ENCODE assay signal across 33 cellular contexts in the genomic region with DNA sequence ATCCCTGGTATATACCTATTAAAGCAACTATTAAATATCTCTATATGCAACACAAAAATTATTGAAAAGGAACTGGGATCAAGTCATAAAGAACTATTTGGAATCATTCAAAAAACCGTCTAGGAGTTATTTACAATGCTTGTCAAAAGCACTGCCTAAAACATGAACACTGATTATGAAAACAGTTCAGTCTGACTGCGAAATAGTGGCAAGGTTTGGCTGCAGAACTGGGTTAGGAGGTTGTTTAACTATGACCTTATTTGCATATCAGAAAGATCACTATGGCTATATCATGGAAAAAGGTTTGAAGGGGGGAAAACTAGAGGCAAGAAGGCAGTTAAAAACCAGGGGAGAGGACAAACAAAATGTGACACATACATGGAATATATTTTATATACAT. TPM values are rescaled to one million over a fixed set of nuclear protein-coding genes. Genes with fewer than 3 reads are reported as not detected.
A peak's percentile ranks its signal among the peaks of the same experiment; 100 is the strongest.
DNase-seq lines count a peak whose midpoint lies in the region; ATAC-seq and TF ChIP-seq lines count a peak whose summit lies in the region.
"Had no signal": no experiment of that assay in that cellular context is flagged by ENCODE, and none has a peak within 500 bp of the region (broad histone marks: within the 10 kb centered on the region; RNA-seq: fewer than 3 reads in every experiment).

No MANE protein-coding gene starts in this region.

- no peaks in the 10 kb centered on the region for H3K27me3 Mint-ChIP-seq in activated CD4-positive, alpha-beta T cell treated with anti-CD3 and anti-CD28 coated beads, Interleukin-2, amount 10 ng/mL, durations not matched to agents 24 days and 14 days
- H3K27me3 Mint-ChIP-seq in CD4-positive, CD25-positive, alpha-beta regulatory T cell: no peaks in the 10 kb centered on the region

- no peaks in the 10 kb centered on the region for H3K27me3 ChIP-seq in CD4-positive, CD25-positive, alpha-beta regulatory T cell (ENCODE audit: control insufficient read depth, insufficient read depth, low read length)
- H3K27me3 ChIP-seq in HL-60 (ENCODE audit: insufficient read depth, poor library complexity, severe bottlenecking): no peaks in the 10 kb centered on the region
- H3K27me3 ChIP-seq in HAP-1 (ENCODE audit: low read depth): no peaks in the 10 kb centered on the region
- H3K27me3 ChIP-seq: BE2C, MG63, SJSA1 had no signal

- H3K9me3 ChIP-seq in CD4-positive, CD25-positive, alpha-beta regulatory T cell (ENCODE audit: control insufficient read depth in 2 of 2, low read length in 2 of 2): no peaks in the 10 kb centered on the region
- peaks cover 2% of the 10 kb centered on the region; the same call in 1 of the 2 replicates for H3K9me3 ChIP-seq in HAP-1
- H3K9me3 ChIP-seq: BE2C, MG63, SJSA1 had no signal

- H3K4me1 ChIP-seq in CD4-positive, CD25-positive, alpha-beta regulatory T cell (ENCODE audit: control insufficient read depth, insufficient read depth, low read length, poor library complexity, severe bottlenecking): peaks cover 7% of the 10 kb centered on the region
- no peaks in the 10 kb centered on the region for H3K4me1 ChIP-seq in HAP-1
- H3K4me1 ChIP-seq: BE2C, SJSA1 had no signal

- H3K27ac Mint-ChIP-seq in activated CD4-positive, alpha-beta T cell treated with anti-CD3 and anti-CD28 coated beads, Interleukin-2, amount 10 ng/mL, durations not matched to agents 24 days and 14 days: peak overlapping the region; percentile 56
- peak overlapping the region; percentile 6 to 86 (median 45) for H3K27ac Mint-ChIP-seq in CD4-positive, CD25-positive, alpha-beta regulatory T cell

- peaks cover 67% of the 10 kb centered on the region for H3K36me3 Mint-ChIP-seq in activated CD4-positive, alpha-beta T cell treated with anti-CD3 and anti-CD28 coated beads, Interleukin-2, amount 10 ng/mL, durations not matched to agents 24 days and 14 days (ENCODE audit: low read depth)
- peaks cover 48% of the 10 kb centered on the region for H3K36me3 Mint-ChIP-seq in CD4-positive, CD25-positive, alpha-beta regulatory T cell

- intact Hi-C loops in activated CD4-positive, alpha-beta T cell treated with anti-CD3 and anti-CD28 coated beads, Interleukin-2, amount 10 ng/mL, durations not matched to agents 24 days and 14 days (cut with micrococcal nuclease): no loop called here

- no peak for ATAC-seq in CD4-positive, CD25-positive, alpha-beta regulatory T cell (ENCODE audit: low read depth in 2 of 2)
- peak; percentile 74 for ATAC-seq in left lobe of liver
- ATAC-seq: GM12878, HCT116, K562 had no signal

- H3K4me3 ChIP-seq in CD4-positive, CD25-positive, alpha-beta regulatory T cell (ENCODE audit: low read depth, low read length): no peak overlapping the region
- H3K4me3 ChIP-seq in HL-60 (replicated peaks; ENCODE audit: insufficient read depth, low read length) (no peak overlapping the region), HAP-1 (no peak overlapping the region)
- H3K4me3 ChIP-seq: GM12878, K562, MG63, PC-9, SJSA1 had no signal

- peaks cover 21% of the 10 kb centered on the region for H3K4me1 Mint-ChIP-seq in activated CD4-positive, alpha-beta T cell treated with anti-CD3 and anti-CD28 coated beads, Interleukin-2, amount 10 ng/mL, durations not matched to agents 24 days and 14 days
- peaks cover 32 to 55% (median 46%) of the 10 kb centered on the region in 4 donors for H3K4me1 Mint-ChIP-seq in CD4-positive, CD25-positive, alpha-beta regulatory T cell

- H3K4me3 Mint-ChIP-seq in activated CD4-positive, alpha-beta T cell treated with anti-CD3 and anti-CD28 coated beads, Interleukin-2, amount 10 ng/mL, durations not matched to agents 24 days and 14 days: no peak overlapping the region
- H3K4me3 Mint-ChIP-seq in CD4-positive, CD25-positive, alpha-beta regulatory T cell: no peak overlapping the region
- H3K4me3 Mint-ChIP-seq: CD14-positive monocyte had no signal

- DNase-seq in activated CD4-positive, alpha-beta T cell treated with anti-CD3 and anti-CD28 coated beads, Interleukin-2, amount 10 ng/mL, durations not matched to agents 24 days and 14 days: no peak
- no peak for DNase-seq in activated CD4-positive, alpha-beta T cell treated with anti-CD3 and anti-CD28 coated beads for 48 hours
- DNase-seq in CD4-positive, CD25-positive, alpha-beta regulatory T cell: no peak
- peak in 1 of 2 experiments; percentile 38 for DNase-seq in HL-60 (ENCODE audit: low read depth in 1 of 2, low spot score in 1 of 2)
- DNase-seq in left lobe of liver (ENCODE audit: low spot score): peak; percentile 64
- no peak for DNase-seq in T-helper 9 cell
- no peak for DNase-seq in HAP-1 (ENCODE audit: low spot score in 2 of 2)
- no peak for DNase-seq in dedifferentiated amniotic fluid mesenchymal stem cell (ENCODE audit: extremely low spot score)
- DNase-seq: 8988T; ACHN; BE2C; DMS 273 treated with DMSO at 0.1 percent for 48 hours; DMS79; EL; GDM1; GOT3; Kasumi-1; MG63; NCI-H1105 treated with DMSO at 0.1 percent for 48 hours; NCI-H146; NCI-H1930; NCI-H2107; NCI-H524; NCI-H774; NK-92 treated with Interleukin-12 subunit alpha and Interleukin-12 subunit beta, amount 100 ng/mL, for 24 hours; PC-9; Right ventricle myocardium superior; RPMI8226 had no signal

- peaks cover 3% of the 10 kb centered on the region for H3K9me3 Mint-ChIP-seq in activated CD4-positive, alpha-beta T cell treated with anti-CD3 and anti-CD28 coated beads, Interleukin-2, amount 10 ng/mL, durations not matched to agents 24 days and 14 days
- H3K9me3 Mint-ChIP-seq in CD4-positive, CD25-positive, alpha-beta regulatory T cell: no peaks in the 10 kb centered on the region
- H3K9me3 Mint-ChIP-seq: CD14-positive monocyte had no signal

- in situ Hi-C loops in HAP-1 (cut with MboI; ENCODE audit: low sequenced_read_pairs): no loop called here

- H3K36me3 ChIP-seq in CD4-positive, CD25-positive, alpha-beta regulatory T cell (ENCODE audit: control insufficient read depth, insufficient read depth, low read length): peaks cover 56% of the 10 kb centered on the region
- H3K36me3 ChIP-seq in HAP-1 (replicated peaks): peaks cover 48% of the 10 kb centered on the region

- TF ChIP-seq CTCF in HL-60 (IDR thresholded peaks at IDR 0.05; ENCODE audit: insufficient read depth, low read length): no peak

- H3K27ac ChIP-seq in CD4-positive, CD25-positive, alpha-beta regulatory T cell (ENCODE audit: insufficient read depth, low read length, poor library complexity, severe bottlenecking): no peak overlapping the region
- H3K27ac ChIP-seq in HL-60 (replicated peaks): peak overlapping the region; percentile 32
- H3K27ac ChIP-seq: PC-9, SJSA1 had no signal

RNA-seq across cellular contexts. Expression of a gene that starts 12.0 kb away (rescaled TPM):
- 84.9 and 87.9 TPM in 2 replicates for total RNA-seq in activated CD4-positive, alpha-beta T cell treated with anti-CD3 and anti-CD28 coated beads, Interleukin-2, amount 10 ng/mL, durations not matched to agents 24 days and 14 days
- total RNA-seq in CD4-positive, CD25-positive, alpha-beta regulatory T cell: 87.8 TPM
- 10 to 100 TPM; 34.0 to 43.1 (median 39.3) TPM for polyA plus RNA-seq in CD4-positive, CD25-positive, alpha-beta regulatory T cell
- 46.2 TPM for total RNA-seq in left lobe of liver
